In the genomic region with DNA sequence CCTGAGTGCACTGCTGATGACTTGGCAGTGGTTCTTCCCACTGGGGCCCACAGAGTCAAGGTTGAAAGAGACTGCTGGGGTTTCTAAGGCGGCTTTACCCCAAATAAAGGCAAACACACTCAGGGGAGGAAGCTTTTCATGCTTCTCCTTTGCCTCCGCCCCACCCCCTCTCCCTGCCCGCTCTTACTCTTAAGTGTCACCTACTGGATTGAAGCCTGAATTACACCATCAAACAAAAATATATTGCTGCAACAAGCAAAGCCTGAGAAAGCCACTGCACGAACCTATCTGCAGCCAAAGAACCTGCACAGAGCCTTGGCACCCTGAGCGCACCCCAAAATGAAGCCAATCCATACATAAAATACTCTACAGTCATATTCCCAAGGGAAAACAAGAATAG, we compare ENCODE assay signal across 11 cellular contexts.
A peak's percentile ranks its signal among the peaks of the same experiment; 100 is the strongest.
DNase-seq lines count a peak whose midpoint lies in the region; ATAC-seq and TF ChIP-seq lines count a peak whose summit lies in the region.
"Had no signal": no experiment of that assay in that cellular context is flagged by ENCODE, and none has a peak within 500 bp of the region (broad histone marks: within the 10 kb centered on the region; RNA-seq: fewer than 3 reads in every experiment).

No MANE protein-coding gene starts in this region.

- CTCF ChIA-PET in SK-N-SH (lab: Yijun Ruan, JAX): interaction anchor here (0.7 kb wide), 1 partner anchor 12 kb away, joined by 3 read pairs; no protein-coding TSS in a partner anchor

- ATAC-seq in SK-N-SH treated with all-trans-retinoic acid at 6 μM for 48 hours: no peak
- no peak for ATAC-seq in HG02884 (IDR thresholded peaks at IDR 0.05; ENCODE audit: unreplicated experiment)
- ATAC-seq: activated T-cell treated with anti-CD3 and anti-CD28 coated beads, Interleukin-2, amount 50 U/mL, for 72 hours; stimulated activated memory B cell treated with anti-CD40 and anti-IgM and Interleukin-4, amounts not matched to agents 10 μg/mL and 1 μg/mL and 100 μg/mL, for 72 hours had no signal

- no peaks in the 10 kb centered on the region for H4K20me1 ChIP-seq in SK-N-SH (ENCODE audit: insufficient read depth)
- H4K20me1 ChIP-seq in osteoblast (ENCODE audit: insufficient read depth, low read length): no peaks in the 10 kb centered on the region

- no peaks in the 10 kb centered on the region for H3F3A ChIP-seq in SK-N-SH (replicated peaks; ENCODE audit: insufficient read depth)

- DNase-seq in SK-N-SH (no peak), KBM-7 (peak; percentile 57), brain microvascular endothelial cell (no peak), osteoblast (ENCODE audit: insufficient read length, low spot score, missing footprints) (no peak), dedifferentiated amniotic fluid mesenchymal stem cell (ENCODE audit: extremely low spot score) (no peak), NCI-H1694 treated with DMSO at 0.1 percent for 48 hours (lab: John Stamatoyannopoulos, UW) (no peak)
- DNase-seq: activated T-cell treated with anti-CD3 and anti-CD28 coated beads, Interleukin-2, amount 50 U/mL, for 72 hours had no signal

- H2AFZ ChIP-seq in SK-N-SH (ENCODE audit: low read depth): no peak overlapping the region
- no peak overlapping the region for H2AFZ ChIP-seq in osteoblast (ENCODE audit: low read length)
- H2AFZ ChIP-seq: hepatocyte had no signal

- H3K9me3 ChIP-seq in SK-N-SH (no peaks in the 10 kb centered on the region), osteoblast (ENCODE audit: low read depth, low read length) (peaks cover 6% of the 10 kb centered on the region)

- H3K79me2 ChIP-seq in SK-N-SH (ENCODE audit: insufficient read depth): no peaks in the 10 kb centered on the region
- no peaks in the 10 kb centered on the region for H3K79me2 ChIP-seq in osteoblast (ENCODE audit: insufficient read depth, low read length)
- H3K79me2 ChIP-seq: hepatocyte had no signal

- no peaks in the 10 kb centered on the region for H3K36me3 ChIP-seq in SK-N-SH (replicated peaks in 1 of 2; ENCODE audit: control insufficient read depth in 1 of 2, insufficient read depth in 2 of 2, low read length in 1 of 2)
- no peaks in the 10 kb centered on the region for H3K36me3 ChIP-seq in brain microvascular endothelial cell (replicated peaks)
- H3K36me3 ChIP-seq in osteoblast (ENCODE audit: insufficient read depth, low read length): no peaks in the 10 kb centered on the region

- TF ChIP-seq CTCF in SK-N-SH (IDR thresholded peaks at IDR 0.05) (0 out of 2 replicates have a peak, but pooled peaks have one; percentile 24), brain microvascular endothelial cell (IDR thresholded peaks at IDR 0.05; ENCODE audit: low read depth, low read length, missing control alignments) (peak; percentile 32), osteoblast (IDR thresholded peaks at IDR 0.05; ENCODE audit: extremely low read depth, low read depth, low read length) (peak; percentile 25)

- no peaks in the 10 kb centered on the region for H3K27me3 ChIP-seq in SK-N-SH (ENCODE audit: insufficient read depth)
- H3K27me3 ChIP-seq in brain microvascular endothelial cell (replicated peaks): no peaks in the 10 kb centered on the region
- H3K27me3 ChIP-seq in osteoblast (ENCODE audit: insufficient read depth, low read length): no peaks in the 10 kb centered on the region
- H3K27me3 ChIP-seq: hepatocyte had no signal

- H3K4me3 ChIP-seq in SK-N-SH (ENCODE audit: low read depth in 2 of 2, low read length in 1 of 2) (no peak overlapping the region), brain microvascular endothelial cell (ENCODE audit: low read depth, low read length) (no peak overlapping the region), osteoblast (ENCODE audit: insufficient read depth, low read length) (no peak overlapping the region)
- H3K4me3 ChIP-seq: hepatocyte had no signal

- in situ Hi-C loops in KBM-7 (cut with MboI; ENCODE audit: low pct_unique_long_range_greater_than_20kb, low sequenced_read_pairs) (no loop called here), brain microvascular endothelial cell (cut with HindIII; ENCODE audit: low pct_ligation_motif_present, low sequenced_read_pairs) (no loop called here)

- no peaks in the 10 kb centered on the region for H3K9me2 ChIP-seq in SK-N-SH

- no peak for TF ChIP-seq EP300 in SK-N-SH (IDR thresholded peaks at IDR 0.05; ENCODE audit: borderline replicate concordance in 1 of 2, low read depth in 1 of 2, low read length in 1 of 2)

- no peaks in the 10 kb centered on the region for H3K4me1 ChIP-seq in SK-N-SH (ENCODE audit: control insufficient read depth in 1 of 2, insufficient read depth in 2 of 2, low read depth in 1 of 2, low read length in 1 of 2)
- no peaks in the 10 kb centered on the region for H3K4me1 ChIP-seq in osteoblast (ENCODE audit: insufficient read depth, low read length)

- TF ChIP-seq RAD21 in SK-N-SH (IDR thresholded peaks at IDR 0.05; ENCODE audit: low read length): peak; percentile 9; the same call in 1 of the 2 replicates

- H3K4me2 ChIP-seq in SK-N-SH: no peak overlapping the region
- H3K4me2 ChIP-seq in osteoblast (ENCODE audit: insufficient read depth, low read length): no peak overlapping the region
- H3K4me2 ChIP-seq: hepatocyte had no signal

- no peak overlapping the region for H3K27ac ChIP-seq in SK-N-SH (ENCODE audit: low read depth in 2 of 2, low read length in 1 of 2)
- H3K27ac ChIP-seq in brain microvascular endothelial cell: no peak overlapping the region
- no peak overlapping the region for H3K27ac ChIP-seq in osteoblast (ENCODE audit: low read depth, low read length)
- H3K27ac ChIP-seq: hepatocyte had no signal

- WGBS in SK-N-SH (ENCODE audit: low lambda C conversion rate): 47% methylated on average over 4 of the region's 5 CpGs

- H3K9ac ChIP-seq in SK-N-SH: no peak overlapping the region

- POLR2A ChIA-PET in SK-N-SH (lab: Yijun Ruan, JAX): no interaction called here

TF ChIP-seq in SK-N-SH, 30 proteins besides CTCF, POLR2A, EP300 and RAD21:
- no peak for TF ChIP-seq NRF1 (IDR thresholded peaks at IDR 0.05; ENCODE audit: low read depth, low read length)
- TF ChIP-seq PBX3 (IDR thresholded peaks at IDR 0.05): no peak
- no peak for TF ChIP-seq RXRA (IDR thresholded peaks at IDR 0.05; ENCODE audit: borderline replicate concordance, low read depth)
- no peak for TF ChIP-seq FOXJ3 (CRISPR knock-in tag; IDR thresholded peaks at IDR 0.05)

TF ChIP-seq in SK-N-SH treated with all-trans-retinoic acid at 6 μM for 48 hours, 23 proteins besides CTCF, POLR2A, EP300 and RAD21:
- TF ChIP-seq, protein P1, sequence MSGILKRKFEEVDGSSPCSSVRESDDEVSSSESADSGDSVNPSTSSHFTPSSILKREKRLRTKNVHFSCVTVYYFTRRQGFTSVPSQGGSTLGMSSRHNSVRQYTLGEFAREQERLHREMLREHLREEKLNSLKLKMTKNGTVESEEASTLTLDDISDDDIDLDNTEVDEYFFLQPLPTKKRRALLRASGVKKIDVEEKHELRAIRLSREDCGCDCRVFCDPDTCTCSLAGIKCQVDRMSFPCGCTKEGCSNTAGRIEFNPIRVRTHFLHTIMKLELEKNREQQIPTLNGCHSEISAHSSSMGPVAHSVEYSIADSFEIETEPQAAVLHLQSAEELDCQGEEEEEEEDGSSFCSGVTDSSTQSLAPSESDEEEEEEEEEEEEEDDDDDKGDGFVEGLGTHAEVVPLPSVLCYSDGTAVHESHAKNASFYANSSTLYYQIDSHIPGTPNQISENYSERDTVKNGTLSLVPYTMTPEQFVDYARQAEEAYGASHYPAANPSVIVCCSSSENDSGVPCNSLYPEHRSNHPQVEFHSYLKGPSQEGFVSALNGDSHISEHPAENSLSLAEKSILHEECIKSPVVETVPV (CRISPR knock-in tag; IDR thresholded peaks at IDR 0.05): no peak
- TF ChIP-seq ARNTL (CRISPR knock-in tag; IDR thresholded peaks at IDR 0.05; ENCODE audit: borderline replicate concordance, low read depth): no peak
TF ChIP-seq in SK-N-SH treated with all-trans-retinoic acid at 6 μM for 48 hours: peak in this region for 0.
